Comparison of ENCODE assay signal across 8 cellular contexts in the genomic region with DNA sequence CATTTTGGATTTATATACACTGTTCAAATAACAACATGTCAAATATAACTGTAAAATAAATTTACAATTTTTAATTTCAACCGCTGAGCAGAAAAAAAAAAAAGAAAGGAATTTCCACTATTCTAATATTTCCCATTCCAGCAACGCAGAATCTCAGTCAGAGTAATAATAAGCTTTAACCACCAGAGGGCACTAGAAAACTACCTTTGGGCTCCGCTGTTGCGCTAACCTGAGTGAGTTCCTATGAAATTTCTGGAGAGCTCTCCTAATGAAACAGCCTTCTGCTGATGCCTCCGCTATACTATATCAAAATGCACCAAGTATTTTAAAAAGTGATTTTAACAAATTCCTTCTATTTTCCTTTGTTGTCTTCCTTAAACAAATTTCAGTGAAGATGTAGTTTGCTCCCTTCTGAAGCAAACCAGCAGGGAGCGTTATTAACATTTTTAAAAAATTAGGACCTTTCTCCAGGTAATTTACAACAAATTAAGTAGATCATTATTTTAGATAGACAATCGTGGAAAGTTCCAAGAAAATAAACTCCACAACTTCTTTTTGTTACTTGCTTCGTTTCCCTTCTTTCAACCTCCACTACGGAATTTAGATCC. TPM values are rescaled to one million over a fixed set of nuclear protein-coding genes. Genes with fewer than 3 reads are reported as not detected.
DNase-seq lines count a peak whose midpoint lies in the region; ATAC-seq and TF ChIP-seq lines count a peak whose summit lies in the region.
"Had no signal": no experiment of that assay in that cellular context is flagged by ENCODE, and none has a peak within 500 bp of the region (broad histone marks: within the 10 kb centered on the region; RNA-seq: fewer than 3 reads in every experiment).

No MANE protein-coding gene starts in this region.

- no peak for TF ChIP-seq POLR2A in heart left ventricle (IDR thresholded peaks at IDR 0.05)

- peaks cover 13% of the 10 kb centered on the region for H3K27me3 Mint-ChIP-seq in activated naive CD4-positive, alpha-beta T cell treated with anti-CD3 and anti-CD28 coated beads, Interleukin-2, amount 10 ng/mL, durations not matched to agents 7 days and 5 days

- ATAC-seq in GM19395 (IDR thresholded peaks at IDR 0.05; ENCODE audit: unreplicated experiment) (peak; percentile 82), HG03378 (IDR thresholded peaks at IDR 0.05; ENCODE audit: unreplicated experiment) (peak; percentile 88), heart left ventricle (peak; percentile 50 to 74 (median 65))

- CTCF ChIA-PET in activated naive CD4-positive, alpha-beta T cell treated with anti-CD3 and anti-CD28 coated beads, Interleukin-2, amount 10 ng/mL, durations not matched to agents 7 days and 5 days (lab: Charles Lee): interaction anchor here (0.6 to 9.1 kb wide), 56 partner anchors 9 to 1466 kb away, joined by 3 to 112 read pairs (median 4); a partner anchor contains a TSS

- DNase-seq in EL (peak; percentile 67), NCI-H510A treated with DMSO at 0.1 percent for 48 hours (lab: John Stamatoyannopoulos, UW) (peak; percentile 37), heart left ventricle (no peak), retina (peak; percentile 54)
- peak; percentile 45 for DNase-seq in activated naive CD4-positive, alpha-beta T cell treated with anti-CD3 and anti-CD28 coated beads, Interleukin-2, amount 10 ng/mL, durations not matched to agents 7 days and 5 days

- H3K27me3 ChIP-seq in heart left ventricle: peaks cover 0 to 11% (median 0%) of the 10 kb centered on the region in 9 donors

- intact Hi-C loops in heart left ventricle (cut with DNase I): loop anchor here (1.0 to 10.0 kb wide), 11 partner anchors 35 to 712 kb away; no protein-coding TSS in a partner anchor

- no peaks in the 10 kb centered on the region for H3K9me3 Mint-ChIP-seq in activated naive CD4-positive, alpha-beta T cell treated with anti-CD3 and anti-CD28 coated beads, Interleukin-2, amount 10 ng/mL, durations not matched to agents 7 days and 5 days

- H3K4me3 Mint-ChIP-seq in activated naive CD4-positive, alpha-beta T cell treated with anti-CD3 and anti-CD28 coated beads, Interleukin-2, amount 10 ng/mL, durations not matched to agents 7 days and 5 days: no peak overlapping the region

- no peaks in the 10 kb centered on the region for H3K36me3 ChIP-seq in heart left ventricle

- no peaks in the 10 kb centered on the region for H3K9me3 ChIP-seq in heart left ventricle

- no peak overlapping the region for H3K27ac ChIP-seq in heart left ventricle

- no peaks in the 10 kb centered on the region for H3K4me1 ChIP-seq in heart left ventricle

- peak; percentile 65 to 82 (median 76) for TF ChIP-seq CTCF in heart left ventricle (IDR thresholded peaks at IDR 0.05)

- H3K36me3 Mint-ChIP-seq in activated naive CD4-positive, alpha-beta T cell treated with anti-CD3 and anti-CD28 coated beads, Interleukin-2, amount 10 ng/mL, durations not matched to agents 7 days and 5 days: no peaks in the 10 kb centered on the region

- 34 to 35% (median 34%) methylated on average over 9 of the region's 9 CpGs for WGBS in heart left ventricle, 4 donors

- H3K27ac Mint-ChIP-seq in activated naive CD4-positive, alpha-beta T cell treated with anti-CD3 and anti-CD28 coated beads, Interleukin-2, amount 10 ng/mL, durations not matched to agents 7 days and 5 days: no peak overlapping the region

- H3K4me3 ChIP-seq in heart left ventricle: no peak overlapping the region

- H3K4me1 Mint-ChIP-seq in activated naive CD4-positive, alpha-beta T cell treated with anti-CD3 and anti-CD28 coated beads, Interleukin-2, amount 10 ng/mL, durations not matched to agents 7 days and 5 days: peaks cover 20% of the 10 kb centered on the region

RNA-seq across cellular contexts. Expression of a gene that starts 23.0 kb away (rescaled TPM):
- total RNA-seq in heart left ventricle: 1 to 10 TPM in 1 of 9 donors, under 1 TPM in 3, not detected in 5; 0.05 to 1.1 (median 0.14) TPM
- under 1 TPM in 1 of 2 donors, not detected in 1; 0.08 TPM for polyA plus RNA-seq in heart left ventricle
- total RNA-seq: urinary bladder had no signal

RNA-seq across cellular contexts. Expression of a gene that starts 45.1 kb away (rescaled TPM):
- total RNA-seq in heart left ventricle: 1 to 10 TPM in 1 of 9 donors, under 1 TPM in 7, not detected in 1; 0.04 to 1.0 (median 0.21) TPM
- polyA plus RNA-seq in heart left ventricle: under 1 TPM; 0.04 TPM

Comparison
In these comparisons a context has a peak if more than half of its experiments do, and no peak if none do; other contexts are left out.
1. DNase-seq: peak in EL (single experiment), NCI-H510A treated with DMSO at 0.1 percent for 48 hours (single experiment), activated naive CD4-positive, alpha-beta T cell treated with anti-CD3 and anti-CD28 coated beads, Interleukin-2, amount 10 ng/mL, durations not matched to agents 7 days and 5 days (single experiment) and retina (single experiment); none in heart left ventricle (0 of 5).
2. Peak in every context shown above with its lines, with median percentiles within 50 percentile points of each other: ATAC-seq.